10 cellular contexts compared by ENCODE assay signal in genomic region chr22:36464715-36465231, GRCh38. TPM values are rescaled to one million over a fixed set of nuclear protein-coding genes. Genes with fewer than 3 reads are reported as not detected.
DNase-seq lines count a peak whose midpoint lies in the region; ATAC-seq and TF ChIP-seq lines count a peak whose summit lies in the region.
"Had no signal": no experiment of that assay in that cellular context is flagged by ENCODE, and none has a peak within 500 bp of the region (broad histone marks: within the 10 kb centered on the region; RNA-seq: fewer than 3 reads in every experiment).

No MANE protein-coding gene starts in this region.

- WGBS in thymus: 62% methylated on average over 20 of the region's 20 CpGs

- no peak overlapping the region for H3K4me3 ChIP-seq in PC-9
- no peak overlapping the region for H3K4me3 ChIP-seq in coronary artery
- H3K4me3 ChIP-seq in muscle layer of colon (ENCODE audit: low read depth in 1 of 2, low read length in 2 of 2): no peak overlapping the region
- H3K4me3 ChIP-seq in thymus (ENCODE audit: low read length): no peak overlapping the region

- peak overlapping the region; percentile 67 for H3K4me2 ChIP-seq in PC-9

- DNase-seq in PC-9 (no peak), coronary artery (ENCODE audit: low spot score) (no peak), NCI-H187 (lab: John Stamatoyannopoulos, UW) (no peak)
- DNase-seq: activated T-cell treated with anti-CD3 and anti-CD28 coated beads, Interleukin-2, amount 50 U/mL, for 1 hour; posterior cingulate gyrus had no signal

- no peaks in the 10 kb centered on the region for H3K9me2 ChIP-seq in PC-9 (ENCODE audit: insufficient read depth)

- intact Hi-C loops in PC-9 (cut with micrococcal nuclease; ENCODE audit: unreplicated experiment): loop anchor here (1.0 to 2.0 kb wide), 5 partner anchors 9 to 135 kb away; no protein-coding TSS in a partner anchor

- no peak overlapping the region for H2AFZ ChIP-seq in PC-9

- no peak overlapping the region for H3K9ac ChIP-seq in muscle layer of colon (ENCODE audit: low read length)

- no peaks in the 10 kb centered on the region for H4K20me1 ChIP-seq in PC-9 (ENCODE audit: insufficient read depth)

- TSS peak; percentile 56 for BruUV-seq in PC-9 (replicated peaks; lab: Mats Ljungman, UMichigan)

- no peak for TF ChIP-seq CTCF in PC-9 (conservative IDR thresholded peaks at IDR 0.05)
- no peak for TF ChIP-seq CTCF in coronary artery (IDR thresholded peaks at IDR 0.05)

- POLR2A ChIA-PET in PC-9 (lab: Charles Lee; ENCODE audit: unreplicated experiment): interaction anchor here (0.6 to 1.1 kb wide), 7 partner anchors 10 to 162 kb away, joined by 3 to 7 read pairs (median 6); partner anchors contain the start of genes MYH9 and TXN2

- H3K36me3 ChIP-seq in PC-9 (ENCODE audit: low read depth): no peaks in the 10 kb centered on the region
- H3K36me3 ChIP-seq in muscle layer of colon (ENCODE audit: insufficient read depth, low read length): no peaks in the 10 kb centered on the region
- H3K36me3 ChIP-seq in thymus (ENCODE audit: control insufficient read depth, insufficient read depth): peaks cover 16% of the 10 kb centered on the region

- H3K27me3 ChIP-seq in PC-9 (ENCODE audit: insufficient read depth, low read depth): no peaks in the 10 kb centered on the region
- H3K27me3 ChIP-seq in muscle layer of colon (ENCODE audit: control insufficient read depth in 1 of 2, insufficient read depth in 2 of 2, low read length in 2 of 2): no peaks in the 10 kb centered on the region
- no peaks in the 10 kb centered on the region for H3K27me3 ChIP-seq in thymus (ENCODE audit: control insufficient read depth, insufficient read depth)

- H3K9me3 ChIP-seq in PC-9 (ENCODE audit: insufficient read depth, low read depth) (no peaks in the 10 kb centered on the region), muscle layer of colon (ENCODE audit: low read length) (no peaks in the 10 kb centered on the region), thymus (ENCODE audit: control insufficient read depth) (no peaks in the 10 kb centered on the region)

- peaks cover 55% of the 10 kb centered on the region for H3F3A ChIP-seq in PC-9 (ENCODE audit: insufficient read depth, low read depth)

- H3K4me1 ChIP-seq in PC-9 (replicated peaks; ENCODE audit: insufficient read depth) (peaks cover 97% of the 10 kb centered on the region), muscle layer of colon (ENCODE audit: insufficient read depth, low read length) (peaks cover 56% of the 10 kb centered on the region), thymus (ENCODE audit: control insufficient read depth, insufficient read depth, low read length) (peaks cover 28% of the 10 kb centered on the region)

- peaks cover 21% of the 10 kb centered on the region for H3K79me2 ChIP-seq in PC-9 (ENCODE audit: low read depth)

- H3K27ac ChIP-seq in PC-9 (peak overlapping the region; percentile 74), coronary artery (peak overlapping the region; percentile 80 to 95), muscle layer of colon (ENCODE audit: low read depth, low read length) (peak overlapping the region; percentile 50), thymus (ENCODE audit: low read depth) (peak overlapping the region; percentile 15)

- CTCF ChIA-PET in PC-9 (lab: Charles Lee): no interaction called here

- no peak for ATAC-seq in HG03135 (IDR thresholded peaks at IDR 0.05; ENCODE audit: unreplicated experiment)
- no peak for ATAC-seq in GM19035 (IDR thresholded peaks at IDR 0.05; ENCODE audit: unreplicated experiment)
- no peak for ATAC-seq in HG03095 (IDR thresholded peaks at IDR 0.05; ENCODE audit: unreplicated experiment)

RNA-seq across cellular contexts. Expression of gene TXN2, which starts 16.7 kb away (rescaled TPM):
- 89.0 and 95.1 TPM in 2 replicates for total RNA-seq in PC-9 (2021)
- polyA plus RNA-seq in thymus: 68.7 TPM

RNA-seq across cellular contexts. Expression of gene FOXRED2, which starts 42.1 kb away (rescaled TPM):
- 42.1 and 42.4 TPM in 2 replicates for total RNA-seq in PC-9 (2021)
- 2.5 TPM for polyA plus RNA-seq in thymus

Comparison
In these comparisons a context has a peak if more than half of its experiments do, and no peak if none do; other contexts are left out.
1. H3K27ac ChIP-seq: peak in every context shown above with its lines; median percentile 88 in coronary artery; 74 in PC-9; 50 in muscle layer of colon; 15 in thymus.